In the genomic region with DNA sequence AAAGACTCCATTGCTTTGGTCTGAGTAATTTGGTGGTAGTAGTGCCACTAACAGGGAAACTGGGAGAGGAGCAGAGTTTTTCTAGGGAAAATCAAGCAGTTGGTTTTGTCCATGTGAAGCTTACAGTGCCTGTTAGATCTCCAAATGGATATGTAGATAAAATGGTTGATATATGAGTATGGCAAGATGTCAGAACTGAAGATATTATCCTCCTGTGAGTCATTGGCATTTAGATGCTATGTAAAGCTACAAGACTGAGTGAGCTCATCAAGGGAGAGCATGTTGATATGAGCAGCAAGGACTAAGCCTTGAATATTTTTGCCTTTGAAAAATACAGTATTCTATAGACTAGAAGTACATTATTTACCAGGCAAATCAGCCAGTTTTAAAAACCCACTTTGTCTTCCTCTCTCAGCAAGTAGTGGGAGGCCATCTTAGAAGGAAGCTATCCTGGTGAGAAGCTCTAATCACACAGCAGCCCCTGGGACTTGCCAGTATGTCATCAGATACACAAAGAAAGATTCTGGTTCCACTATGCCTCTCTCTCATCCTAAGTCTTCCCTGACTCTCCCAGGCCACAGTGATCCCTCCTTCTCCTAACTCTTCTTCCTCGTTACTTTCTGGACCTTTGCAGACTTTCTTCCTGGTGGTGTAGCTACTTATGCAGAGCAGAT, we compare ENCODE assay signal across 16 cellular contexts.
DNase-seq lines count a peak whose midpoint lies in the region; ATAC-seq and TF ChIP-seq lines count a peak whose summit lies in the region.
"Had no signal": no experiment of that assay in that cellular context is flagged by ENCODE, and none has a peak within 500 bp of the region (broad histone marks: within the 10 kb centered on the region; RNA-seq: fewer than 3 reads in every experiment).

No MANE protein-coding gene starts in this region.

- ATAC-seq in sciatic nerve (no peak), GM21619 (IDR thresholded peaks at IDR 0.05; ENCODE audit: unreplicated experiment) (no peak), HG03108 (IDR thresholded peaks at IDR 0.05; ENCODE audit: unreplicated experiment) (no peak)
- ATAC-seq: gastrocnemius medialis had no signal

- CTCF ChIA-PET in A673 (lab: Charles Lee): no interaction called here

- intact Hi-C loops in A673 (cut with micrococcal nuclease; ENCODE audit: unreplicated experiment) (no loop called here), sciatic nerve (cut with DNase I) (no loop called here)

- peaks cover 9% of the 10 kb centered on the region for H3K27me3 ChIP-seq in A673 (replicated peaks; ENCODE audit: insufficient read depth, low read depth, low read length, poor library complexity)
- H3K27me3 ChIP-seq: gastrocnemius medialis had no signal

- no peaks in the 10 kb centered on the region for H3K4me1 ChIP-seq in A673 (ENCODE audit: insufficient read depth, low read length, poor library complexity, severe bottlenecking)
- H3K4me1 ChIP-seq: gastrocnemius medialis had no signal

- BruUV-seq in A673 (replicated peaks; lab: Mats Ljungman, UMichigan): no TSS peak

- TF ChIP-seq CTCF in A673 (conservative IDR thresholded peaks at IDR 0.05; ENCODE audit: low read depth, low read length) (no peak), HFF-Myc (IDR thresholded peaks at IDR 0.05; ENCODE audit: low read depth, low read length, missing control alignments) (no peak), foreskin fibroblast (IDR thresholded peaks at IDR 0.05; ENCODE audit: low read depth, low read length) (no peak)

- H3K36me3 ChIP-seq in A673 (ENCODE audit: insufficient read depth, low read length, poor library complexity, severe bottlenecking): no peaks in the 10 kb centered on the region
- H3K36me3 ChIP-seq: gastrocnemius medialis, WERI-Rb-1 had no signal

- DNase-seq in A673 (ENCODE audit: low spot score) (peak; percentile 4), HFF-Myc (ENCODE audit: extremely low read depth, low read depth) (peak; percentile 11), foreskin fibroblast (peak; percentile 74 to 83), SIG-M5 (lab: John Stamatoyannopoulos, UW) (no peak), sciatic nerve (ENCODE audit: low spot score) (no peak)
- DNase-seq: ACHN; gastrocnemius medialis; midbrain; NCI-H1048; stimulated activated CD4-positive, alpha-beta T cell treated with anti-CD3 and anti-CD28 coated beads, Interleukin-12 subunit alpha, Interleukin-12 subunit beta, amount 100 ng/mL, for 4 hours; substantia nigra; SW 1271; WERI-Rb-1 had no signal

- no peak overlapping the region for H3K4me3 ChIP-seq in A673 (ENCODE audit: low read depth, low read length, poor library complexity, severe bottlenecking)
- H3K4me3 ChIP-seq in HFF-Myc (replicated peaks; ENCODE audit: low read depth, low read length): no peak overlapping the region
- H3K4me3 ChIP-seq in foreskin fibroblast (ENCODE audit: low read depth in 1 of 2, low read length in 2 of 2): no peak overlapping the region
- H3K4me3 ChIP-seq: gastrocnemius medialis had no signal

- POLR2A ChIA-PET in A673 (lab: Charles Lee; ENCODE audit: low non-redundant PET): interaction anchor here (0.6 kb wide), 1 partner anchor 409 kb away, joined by 4 read pairs; no protein-coding TSS in a partner anchor

- H3K27ac ChIP-seq in A673 (ENCODE audit: low read depth, low read length, poor library complexity, severe bottlenecking) (no peak overlapping the region), angular gyrus (ENCODE audit: low read depth, low read length) (peak overlapping the region; percentile 22)
- H3K27ac ChIP-seq: gastrocnemius medialis, WERI-Rb-1 had no signal

- no peaks in the 10 kb centered on the region for H3K9me3 ChIP-seq in A673 (ENCODE audit: low read depth, low read length, poor library complexity, severe bottlenecking)
- H3K9me3 ChIP-seq: gastrocnemius medialis had no signal

Comparison
In these comparisons a context has a peak if more than half of its experiments do, and no peak if none do; other contexts are left out.
1. DNase-seq: peak in A673 (single experiment), HFF-Myc (single experiment) and foreskin fibroblast (2 of 2); none in SIG-M5 (single experiment) and sciatic nerve (single experiment).